16 cellular contexts compared by ENCODE assay signal in the genomic region with DNA sequence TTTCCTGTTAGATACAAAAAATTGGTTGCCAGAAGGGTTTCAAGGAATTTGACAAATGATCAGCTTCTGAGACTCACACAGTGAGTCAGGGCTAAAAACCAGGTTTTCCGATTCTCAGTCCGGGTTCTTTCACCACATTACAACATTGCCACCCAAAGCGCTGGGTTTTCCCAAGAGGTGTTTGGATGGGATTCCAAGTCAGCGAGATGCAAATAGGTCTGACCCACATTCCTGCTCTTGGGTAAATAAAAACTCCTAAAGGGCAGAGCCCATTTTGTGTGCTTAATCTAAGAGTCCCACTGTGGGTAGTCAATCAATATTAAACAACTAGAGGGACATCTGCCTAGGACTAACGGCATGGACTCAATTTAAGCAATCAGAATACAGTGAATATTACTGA. TPM values are rescaled to one million over a fixed set of nuclear protein-coding genes. Genes with fewer than 3 reads are reported as not detected.
A peak's percentile ranks its signal among the peaks of the same experiment; 100 is the strongest.
DNase-seq lines count a peak whose midpoint lies in the region; ATAC-seq, FAIRE-seq and TF ChIP-seq lines count a peak whose summit lies in the region.
"Had no signal": no experiment of that assay in that cellular context is flagged by ENCODE, and none has a peak within 500 bp of the region (broad histone marks: within the 10 kb centered on the region; RNA-seq: fewer than 3 reads in every experiment).

No MANE protein-coding gene starts in this region.

- peak; percentile 62 for DNase-seq in A172 (ENCODE audit: low spot score)
- peak; percentile 41 for DNase-seq in HuH-7 (ENCODE audit: low spot score)
- no peak for DNase-seq in chondrocyte (ENCODE audit: low spot score)
- DNase-seq in left lobe of liver (ENCODE audit: low spot score) = peak; percentile 84
- no peak for DNase-seq in amniotic stem cell (lab: John Stamatoyannopoulos, UW)
- DNase-seq in HTR-8/SVneo (ENCODE audit: insufficient read length, low spot score) = no peak
- DNase-seq in NCI-H2171 treated with DMSO at 0.1 percent for 48 hours (lab: John Stamatoyannopoulos, UW) = no peak
- DNase-seq in GM19240 (ENCODE audit: insufficient read length, low spot score) = no peak
- DNase-seq: activated CD4-positive, CD25-positive, alpha-beta regulatory T cell treated with anti-CD3 and anti-CD28 coated beads, Interleukin-2, amount 50 U/mL, for 72 hours; activated T-cell treated with anti-CD3 and anti-CD28 coated beads, Interleukin-2, amount 50 U/mL, for 72 hours; NCI-H2171; spleen; SW 1271; transverse colon had no signal

- peak; percentile 44 for ATAC-seq in left lobe of liver
- ATAC-seq: activated T-cell treated with anti-CD3 and anti-CD28 coated beads, Interleukin-2, amount 50 U/mL, for 72 hours had no signal

- no peak overlapping the region for H3K4me3 Mint-ChIP-seq in chondrocyte (ENCODE audit: unreplicated experiment)
- H3K4me3 Mint-ChIP-seq: activated T-cell treated with anti-CD3 and anti-CD28 coated beads, Interleukin-2, amount 50 U/mL, for 72 hours had no signal

- FAIRE-seq in HTR-8/SVneo (lab: Jason Lieb, UNC) = no peak
- FAIRE-seq: GM12892, GM19239 had no signal

- no peaks in the 10 kb centered on the region for H3K9me3 Mint-ChIP-seq in chondrocyte (ENCODE audit: low read depth)
- H3K9me3 Mint-ChIP-seq: activated T-cell treated with anti-CD3 and anti-CD28 coated beads, Interleukin-2, amount 50 U/mL, for 72 hours had no signal

- no peaks in the 10 kb centered on the region for H3K27me3 Mint-ChIP-seq in chondrocyte (ENCODE audit: low read depth)

- H3K4me1 Mint-ChIP-seq in chondrocyte (ENCODE audit: low read depth) = peaks cover 66% of the 10 kb centered on the region

- no peak for TF ChIP-seq CTCF in chondrocyte (IDR thresholded peaks at IDR 0.05)

- H3K36me3 Mint-ChIP-seq in chondrocyte (ENCODE audit: low read depth) = no peaks in the 10 kb centered on the region

- H3K27ac Mint-ChIP-seq in chondrocyte (ENCODE audit: unreplicated experiment) = peak overlapping the region; percentile 76
- H3K27ac Mint-ChIP-seq: activated T-cell treated with anti-CD3 and anti-CD28 coated beads, Interleukin-2, amount 50 U/mL, for 72 hours had no signal

RNA-seq across cellular contexts. Expression of a gene that starts 5.4 kb away (rescaled TPM):
- 11.3 and 20.7 TPM in 2 replicates for total RNA-seq in A172 (2014; rRNA removed; shearing (Covaris generic))
- total RNA-seq in chondrocyte (12.3 to 20.4 TPM (median 14.2 TPM) in 3 replicates), left lobe of liver (9.6 TPM)

Comparison
In these comparisons a context has a peak if more than half of its experiments do, and no peak if none do; other contexts are left out.
1. DNase-seq: peak in A172 (single experiment), HuH-7 (single experiment) and left lobe of liver (single experiment); none in chondrocyte (single experiment), amniotic stem cell (single experiment), HTR-8/SVneo (single experiment), NCI-H2171 treated with DMSO at 0.1 percent for 48 hours (single experiment) and GM19240 (single experiment).